Comparison of ENCODE assay signal across 1 cellular context in the genomic region with DNA sequence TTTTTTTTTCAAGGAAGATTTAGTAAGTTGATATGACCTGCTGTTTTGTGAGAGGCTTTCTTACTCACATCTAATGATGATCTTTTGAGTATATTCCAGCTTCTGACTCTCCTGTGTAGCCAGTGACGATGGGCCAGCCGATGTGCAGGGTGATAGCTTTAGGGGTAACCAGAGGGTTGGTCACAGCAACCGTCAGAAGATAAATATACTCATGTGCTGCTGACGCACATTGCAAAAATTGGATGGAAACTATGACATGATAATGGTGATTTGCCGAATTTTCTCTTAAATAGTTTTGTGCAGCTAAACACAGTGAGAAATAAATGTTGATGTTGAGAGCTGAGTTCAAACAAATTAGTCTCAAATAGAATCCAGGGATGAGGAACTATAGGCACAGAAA.
TF ChIP-seq lines count a peak whose summit lies in the region.

No MANE protein-coding gene starts in this region.

TF ChIP-seq in WTC11, 78 proteins besides CTCF, POLR2A, EP300 and RAD21 (continued from another document):
- TF ChIP-seq, protein P1, sequence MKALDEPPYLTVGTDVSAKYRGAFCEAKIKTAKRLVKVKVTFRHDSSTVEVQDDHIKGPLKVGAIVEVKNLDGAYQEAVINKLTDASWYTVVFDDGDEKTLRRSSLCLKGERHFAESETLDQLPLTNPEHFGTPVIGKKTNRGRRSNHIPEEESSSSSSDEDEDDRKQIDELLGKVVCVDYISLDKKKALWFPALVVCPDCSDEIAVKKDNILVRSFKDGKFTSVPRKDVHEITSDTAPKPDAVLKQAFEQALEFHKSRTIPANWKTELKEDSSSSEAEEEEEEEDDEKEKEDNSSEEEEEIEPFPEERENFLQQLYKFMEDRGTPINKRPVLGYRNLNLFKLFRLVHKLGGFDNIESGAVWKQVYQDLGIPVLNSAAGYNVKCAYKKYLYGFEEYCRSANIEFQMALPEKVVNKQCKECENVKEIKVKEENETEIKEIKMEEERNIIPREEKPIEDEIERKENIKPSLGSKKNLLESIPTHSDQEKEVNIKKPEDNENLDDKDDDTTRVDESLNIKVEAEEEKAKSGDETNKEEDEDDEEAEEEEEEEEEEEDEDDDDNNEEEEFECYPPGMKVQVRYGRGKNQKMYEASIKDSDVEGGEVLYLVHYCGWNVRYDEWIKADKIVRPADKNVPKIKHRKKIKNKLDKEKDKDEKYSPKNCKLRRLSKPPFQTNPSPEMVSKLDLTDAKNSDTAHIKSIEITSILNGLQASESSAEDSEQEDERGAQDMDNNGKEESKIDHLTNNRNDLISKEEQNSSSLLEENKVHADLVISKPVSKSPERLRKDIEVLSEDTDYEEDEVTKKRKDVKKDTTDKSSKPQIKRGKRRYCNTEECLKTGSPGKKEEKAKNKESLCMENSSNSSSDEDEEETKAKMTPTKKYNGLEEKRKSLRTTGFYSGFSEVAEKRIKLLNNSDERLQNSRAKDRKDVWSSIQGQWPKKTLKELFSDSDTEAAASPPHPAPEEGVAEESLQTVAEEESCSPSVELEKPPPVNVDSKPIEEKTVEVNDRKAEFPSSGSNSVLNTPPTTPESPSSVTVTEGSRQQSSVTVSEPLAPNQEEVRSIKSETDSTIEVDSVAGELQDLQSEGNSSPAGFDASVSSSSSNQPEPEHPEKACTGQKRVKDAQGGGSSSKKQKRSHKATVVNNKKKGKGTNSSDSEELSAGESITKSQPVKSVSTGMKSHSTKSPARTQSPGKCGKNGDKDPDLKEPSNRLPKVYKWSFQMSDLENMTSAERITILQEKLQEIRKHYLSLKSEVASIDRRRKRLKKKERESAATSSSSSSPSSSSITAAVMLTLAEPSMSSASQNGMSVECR (CRISPR knock-in tag; IDR thresholded peaks at IDR 0.05; ENCODE audit: borderline replicate concordance), result no peak
- TF ChIP-seq, protein P2, sequence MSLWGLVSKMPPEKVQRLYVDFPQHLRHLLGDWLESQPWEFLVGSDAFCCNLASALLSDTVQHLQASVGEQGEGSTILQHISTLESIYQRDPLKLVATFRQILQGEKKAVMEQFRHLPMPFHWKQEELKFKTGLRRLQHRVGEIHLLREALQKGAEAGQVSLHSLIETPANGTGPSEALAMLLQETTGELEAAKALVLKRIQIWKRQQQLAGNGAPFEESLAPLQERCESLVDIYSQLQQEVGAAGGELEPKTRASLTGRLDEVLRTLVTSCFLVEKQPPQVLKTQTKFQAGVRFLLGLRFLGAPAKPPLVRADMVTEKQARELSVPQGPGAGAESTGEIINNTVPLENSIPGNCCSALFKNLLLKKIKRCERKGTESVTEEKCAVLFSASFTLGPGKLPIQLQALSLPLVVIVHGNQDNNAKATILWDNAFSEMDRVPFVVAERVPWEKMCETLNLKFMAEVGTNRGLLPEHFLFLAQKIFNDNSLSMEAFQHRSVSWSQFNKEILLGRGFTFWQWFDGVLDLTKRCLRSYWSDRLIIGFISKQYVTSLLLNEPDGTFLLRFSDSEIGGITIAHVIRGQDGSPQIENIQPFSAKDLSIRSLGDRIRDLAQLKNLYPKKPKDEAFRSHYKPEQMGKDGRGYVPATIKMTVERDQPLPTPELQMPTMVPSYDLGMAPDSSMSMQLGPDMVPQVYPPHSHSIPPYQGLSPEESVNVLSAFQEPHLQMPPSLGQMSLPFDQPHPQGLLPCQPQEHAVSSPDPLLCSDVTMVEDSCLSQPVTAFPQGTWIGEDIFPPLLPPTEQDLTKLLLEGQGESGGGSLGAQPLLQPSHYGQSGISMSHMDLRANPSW (CRISPR knock-in tag; conservative IDR thresholded peaks at IDR 0.05; ENCODE audit: low read depth), result no peak
- TF ChIP-seq, protein P3, sequence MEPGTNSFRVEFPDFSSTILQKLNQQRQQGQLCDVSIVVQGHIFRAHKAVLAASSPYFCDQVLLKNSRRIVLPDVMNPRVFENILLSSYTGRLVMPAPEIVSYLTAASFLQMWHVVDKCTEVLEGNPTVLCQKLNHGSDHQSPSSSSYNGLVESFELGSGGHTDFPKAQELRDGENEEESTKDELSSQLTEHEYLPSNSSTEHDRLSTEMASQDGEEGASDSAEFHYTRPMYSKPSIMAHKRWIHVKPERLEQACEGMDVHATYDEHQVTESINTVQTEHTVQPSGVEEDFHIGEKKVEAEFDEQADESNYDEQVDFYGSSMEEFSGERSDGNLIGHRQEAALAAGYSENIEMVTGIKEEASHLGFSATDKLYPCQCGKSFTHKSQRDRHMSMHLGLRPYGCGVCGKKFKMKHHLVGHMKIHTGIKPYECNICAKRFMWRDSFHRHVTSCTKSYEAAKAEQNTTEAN (CRISPR knock-in tag; IDR thresholded peaks at IDR 0.05), result no peak
- TF ChIP-seq, protein P4, sequence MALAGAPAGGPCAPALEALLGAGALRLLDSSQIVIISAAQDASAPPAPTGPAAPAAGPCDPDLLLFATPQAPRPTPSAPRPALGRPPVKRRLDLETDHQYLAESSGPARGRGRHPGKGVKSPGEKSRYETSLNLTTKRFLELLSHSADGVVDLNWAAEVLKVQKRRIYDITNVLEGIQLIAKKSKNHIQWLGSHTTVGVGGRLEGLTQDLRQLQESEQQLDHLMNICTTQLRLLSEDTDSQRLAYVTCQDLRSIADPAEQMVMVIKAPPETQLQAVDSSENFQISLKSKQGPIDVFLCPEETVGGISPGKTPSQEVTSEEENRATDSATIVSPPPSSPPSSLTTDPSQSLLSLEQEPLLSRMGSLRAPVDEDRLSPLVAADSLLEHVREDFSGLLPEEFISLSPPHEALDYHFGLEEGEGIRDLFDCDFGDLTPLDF (CRISPR knock-in tag; IDR thresholded peaks at IDR 0.05), result no peak
- TF ChIP-seq ZNF423 (CRISPR knock-in tag; IDR thresholded peaks at IDR 0.05), result no peak
- TF ChIP-seq, protein P5, sequence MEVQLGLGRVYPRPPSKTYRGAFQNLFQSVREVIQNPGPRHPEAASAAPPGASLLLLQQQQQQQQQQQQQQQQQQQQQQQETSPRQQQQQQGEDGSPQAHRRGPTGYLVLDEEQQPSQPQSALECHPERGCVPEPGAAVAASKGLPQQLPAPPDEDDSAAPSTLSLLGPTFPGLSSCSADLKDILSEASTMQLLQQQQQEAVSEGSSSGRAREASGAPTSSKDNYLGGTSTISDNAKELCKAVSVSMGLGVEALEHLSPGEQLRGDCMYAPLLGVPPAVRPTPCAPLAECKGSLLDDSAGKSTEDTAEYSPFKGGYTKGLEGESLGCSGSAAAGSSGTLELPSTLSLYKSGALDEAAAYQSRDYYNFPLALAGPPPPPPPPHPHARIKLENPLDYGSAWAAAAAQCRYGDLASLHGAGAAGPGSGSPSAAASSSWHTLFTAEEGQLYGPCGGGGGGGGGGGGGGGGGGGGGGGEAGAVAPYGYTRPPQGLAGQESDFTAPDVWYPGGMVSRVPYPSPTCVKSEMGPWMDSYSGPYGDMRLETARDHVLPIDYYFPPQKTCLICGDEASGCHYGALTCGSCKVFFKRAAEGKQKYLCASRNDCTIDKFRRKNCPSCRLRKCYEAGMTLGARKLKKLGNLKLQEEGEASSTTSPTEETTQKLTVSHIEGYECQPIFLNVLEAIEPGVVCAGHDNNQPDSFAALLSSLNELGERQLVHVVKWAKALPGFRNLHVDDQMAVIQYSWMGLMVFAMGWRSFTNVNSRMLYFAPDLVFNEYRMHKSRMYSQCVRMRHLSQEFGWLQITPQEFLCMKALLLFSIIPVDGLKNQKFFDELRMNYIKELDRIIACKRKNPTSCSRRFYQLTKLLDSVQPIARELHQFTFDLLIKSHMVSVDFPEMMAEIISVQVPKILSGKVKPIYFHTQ (CRISPR knock-in tag; IDR thresholded peaks at IDR 0.05), result no peak
- TF ChIP-seq RELA (CRISPR knock-in tag; IDR thresholded peaks at IDR 0.05; ENCODE audit: borderline replicate concordance), result no peak
- no peak for TF ChIP-seq GTF2I (CRISPR knock-in tag; conservative IDR thresholded peaks at IDR 0.05)
- TF ChIP-seq, protein P6, sequence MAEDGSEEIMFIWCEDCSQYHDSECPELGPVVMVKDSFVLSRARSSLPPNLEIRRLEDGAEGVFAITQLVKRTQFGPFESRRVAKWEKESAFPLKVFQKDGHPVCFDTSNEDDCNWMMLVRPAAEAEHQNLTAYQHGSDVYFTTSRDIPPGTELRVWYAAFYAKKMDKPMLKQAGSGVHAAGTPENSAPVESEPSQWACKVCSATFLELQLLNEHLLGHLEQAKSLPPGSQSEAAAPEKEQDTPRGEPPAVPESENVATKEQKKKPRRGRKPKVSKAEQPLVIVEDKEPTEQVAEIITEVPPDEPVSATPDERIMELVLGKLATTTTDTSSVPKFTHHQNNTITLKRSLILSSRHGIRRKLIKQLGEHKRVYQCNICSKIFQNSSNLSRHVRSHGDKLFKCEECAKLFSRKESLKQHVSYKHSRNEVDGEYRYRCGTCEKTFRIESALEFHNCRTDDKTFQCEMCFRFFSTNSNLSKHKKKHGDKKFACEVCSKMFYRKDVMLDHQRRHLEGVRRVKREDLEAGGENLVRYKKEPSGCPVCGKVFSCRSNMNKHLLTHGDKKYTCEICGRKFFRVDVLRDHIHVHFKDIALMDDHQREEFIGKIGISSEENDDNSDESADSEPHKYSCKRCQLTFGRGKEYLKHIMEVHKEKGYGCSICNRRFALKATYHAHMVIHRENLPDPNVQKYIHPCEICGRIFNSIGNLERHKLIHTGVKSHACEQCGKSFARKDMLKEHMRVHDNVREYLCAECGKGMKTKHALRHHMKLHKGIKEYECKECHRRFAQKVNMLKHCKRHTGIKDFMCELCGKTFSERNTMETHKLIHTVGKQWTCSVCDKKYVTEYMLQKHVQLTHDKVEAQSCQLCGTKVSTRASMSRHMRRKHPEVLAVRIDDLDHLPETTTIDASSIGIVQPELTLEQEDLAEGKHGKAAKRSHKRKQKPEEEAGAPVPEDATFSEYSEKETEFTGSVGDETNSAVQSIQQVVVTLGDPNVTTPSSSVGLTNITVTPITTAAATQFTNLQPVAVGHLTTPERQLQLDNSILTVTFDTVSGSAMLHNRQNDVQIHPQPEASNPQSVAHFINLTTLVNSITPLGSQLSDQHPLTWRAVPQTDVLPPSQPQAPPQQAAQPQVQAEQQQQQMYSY (CRISPR knock-in tag; IDR thresholded peaks at IDR 0.05), result no peak
- TF ChIP-seq ZNF219 (CRISPR knock-in tag; IDR thresholded peaks at IDR 0.05; ENCODE audit: borderline replicate concordance), result no peak
TF ChIP-seq in WTC11: peak in this region for 0.
